Comparison of ENCODE assay signal across 8 cellular contexts in the genomic region with DNA sequence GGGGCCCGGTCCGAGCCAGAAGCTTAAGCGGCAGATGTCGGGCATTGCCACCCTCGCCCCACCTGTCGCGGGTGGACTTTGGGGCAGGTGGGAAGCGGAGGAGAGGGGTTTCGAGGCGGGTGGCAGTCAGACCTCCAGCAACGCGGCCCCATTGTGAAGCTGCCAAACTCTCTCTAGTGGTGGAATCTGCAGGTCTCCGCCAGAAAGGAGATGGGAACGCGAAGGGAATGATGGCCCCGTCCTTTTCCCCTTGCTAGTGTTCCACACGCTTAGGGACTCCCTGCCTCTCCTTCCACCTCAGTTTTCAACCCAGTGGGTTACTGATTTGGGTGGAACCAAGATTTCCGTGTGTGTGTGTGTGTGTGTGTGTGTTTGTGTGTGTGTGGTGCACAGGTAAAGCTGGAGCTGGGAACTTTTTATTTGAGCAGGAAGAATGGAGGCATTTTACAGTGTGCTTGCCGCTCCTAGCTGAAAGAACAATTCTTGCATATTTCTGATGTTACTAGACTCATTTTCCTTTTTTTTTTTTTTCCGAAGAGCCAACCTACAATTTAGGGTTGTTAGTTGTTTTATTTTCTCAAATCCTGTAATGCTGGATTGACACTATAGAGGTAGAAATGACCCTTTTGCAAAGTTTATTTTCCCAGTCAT. TPM values are rescaled to one million over a fixed set of nuclear protein-coding genes. Genes with fewer than 3 reads are reported as not detected.
DNase-seq lines count a peak whose midpoint lies in the region; ATAC-seq, FAIRE-seq and TF ChIP-seq lines count a peak whose summit lies in the region.

No MANE protein-coding gene starts in this region.

- H3K9ac ChIP-seq in colonic mucosa (ENCODE audit: low read depth in 2 of 2, low read length in 2 of 2): peak overlapping the region; percentile 90 to 94

- ATAC-seq in lower lobe of right lung (peak in 1 of 2 donors; percentile 2), thoracic aorta (ENCODE audit: insufficient number of reproducible peaks, low FRiP score, low read depth) (no peak)

- DNase-seq in AG20443 (ENCODE audit: low spot score) (peak; percentile 37), GM12891 (ENCODE audit: insufficient read length, low spot score) (no peak), RPMI7951 (ENCODE audit: low read depth) (peak; percentile 36), colonic mucosa (peak; percentile 70), lower lobe of right lung (no peak), thoracic aorta (ENCODE audit: low spot score) (no peak)
- no peak for DNase-seq in effector CD4-positive, alpha-beta T cell
- DNase-seq in stimulated activated CD4-positive, alpha-beta T cell treated with anti-CD3 and anti-CD28 coated beads, Interleukin-4, amount 100 ng/mL, for 4 hours: no peak

- TF ChIP-seq CTCF in colonic mucosa (IDR thresholded peaks at IDR 0.05) (no peak), lower lobe of right lung (IDR thresholded peaks at IDR 0.05) (no peak), thoracic aorta (IDR thresholded peaks at IDR 0.05) (no peak)

- H3K4me3 ChIP-seq in colonic mucosa (peak overlapping the region; percentile 91), lower lobe of right lung (peak overlapping the region; percentile 75), thoracic aorta (peak overlapping the region; percentile 95)

- H3K27ac ChIP-seq in colonic mucosa (peak overlapping the region; percentile 96), lower lobe of right lung (peak overlapping the region; percentile 88), thoracic aorta (peak overlapping the region; percentile 71 to 73)

- intact Hi-C loops in colonic mucosa (cut with DNase I) (no loop called here), lower lobe of right lung (cut with DNase I) (no loop called here)

- peak; percentile 58 for FAIRE-seq in GM12891 (lab: Jason Lieb, UNC)

- H3K36me3 ChIP-seq in colonic mucosa: no peaks in the 10 kb centered on the region
- no peaks in the 10 kb centered on the region for H3K36me3 ChIP-seq in lower lobe of right lung
- H3K36me3 ChIP-seq in thoracic aorta: no peaks in the 10 kb centered on the region

- H3K4me1 ChIP-seq in colonic mucosa: peaks cover 11% of the 10 kb centered on the region
- peaks cover 27% of the 10 kb centered on the region for H3K4me1 ChIP-seq in lower lobe of right lung
- H3K4me1 ChIP-seq in thoracic aorta (ENCODE audit: control insufficient read depth in 1 of 2, low read depth in 2 of 2): peaks cover 0 to 30% of the 10 kb centered on the region in 2 donors

- H3K9me3 ChIP-seq in colonic mucosa: no peaks in the 10 kb centered on the region
- H3K9me3 ChIP-seq in lower lobe of right lung: no peaks in the 10 kb centered on the region
- H3K9me3 ChIP-seq in thoracic aorta: no peaks in the 10 kb centered on the region

- TF ChIP-seq POLR2A in GM12891 (IDR thresholded peaks at IDR 0.05; ENCODE audit: low read depth, low read length): no peak

- H3K27me3 ChIP-seq in colonic mucosa: no peaks in the 10 kb centered on the region
- H3K27me3 ChIP-seq in lower lobe of right lung (ENCODE audit: low read depth): no peaks in the 10 kb centered on the region
- no peaks in the 10 kb centered on the region for H3K27me3 ChIP-seq in thoracic aorta (replicated peaks; ENCODE audit: insufficient read depth)

TF ChIP-seq in GM12891, 5 proteins besides CTCF, POLR2A, EP300 and RAD21:
- TF ChIP-seq SPI1 (IDR thresholded peaks at IDR 0.05; ENCODE audit: low read depth, low read length) (no peak), POU2F2 (IDR thresholded peaks at IDR 0.05; ENCODE audit: low read depth, low read length) (no peak), TAF1 (IDR thresholded peaks at IDR 0.05; ENCODE audit: low read depth, low read length) (no peak), PAX5 (IDR thresholded peaks at IDR 0.05; ENCODE audit: insufficient read depth, low read length, severe bottlenecking) (no peak), POLR2AphosphoS5 (IDR thresholded peaks at IDR 0.05; ENCODE audit: low read depth, low read length) (no peak)

RNA-seq across cellular contexts. Expression of a gene that starts 1.3 kb away (rescaled TPM):
- polyA plus RNA-seq in GM12891 (2012; ENCODE audit: low read depth, missing spikeins): 1.6 TPM
- 12.0 and 14.5 TPM in 2 replicates for total RNA-seq in RPMI7951 (2014; rRNA removed; shearing (Covaris generic))
- total RNA-seq in colonic mucosa (10 to 100 TPM; 48.2 to 53.1 TPM), lower lobe of right lung (4.9 TPM), thoracic aorta (1 to 10 TPM; 4.7 to 8.3 TPM)

Comparison
In these comparisons a context has a peak if more than half of its experiments do, and no peak if none do; other contexts are left out.
1. DNase-seq: peak in AG20443 (single experiment), RPMI7951 (single experiment) and colonic mucosa (single experiment); none in GM12891 (single experiment), lower lobe of right lung (single experiment), thoracic aorta (single experiment), effector CD4-positive, alpha-beta T cell (single experiment) and stimulated activated CD4-positive, alpha-beta T cell treated with anti-CD3 and anti-CD28 coated beads, Interleukin-4, amount 100 ng/mL, for 4 hours (0 of 2).
2. Peak in every context shown above with its lines, with median percentiles within 50 percentile points of each other: H3K27ac ChIP-seq and H3K4me3 ChIP-seq.